ENCODE assay signal across 36 cellular contexts in genomic region chr2:166996465-166996864, GRCh38.
DNase-seq lines count a peak whose midpoint lies in the region; ATAC-seq, FAIRE-seq and TF ChIP-seq lines count a peak whose summit lies in the region.
"Had no signal": no experiment of that assay in that cellular context is flagged by ENCODE, and none has a peak within 500 bp of the region (broad histone marks: within the 10 kb centered on the region; RNA-seq: fewer than 3 reads in every experiment).

No MANE protein-coding gene starts in this region.

- H3K79me2 ChIP-seq in HepG2 (ENCODE audit: insufficient read depth, low read length) (no peaks in the 10 kb centered on the region), K562 (ENCODE audit: control insufficient read depth, insufficient read depth, low read length) (no peaks in the 10 kb centered on the region)

- H3K4me2 ChIP-seq in HepG2 (ENCODE audit: low read depth, low read length): no peak overlapping the region
- no peak overlapping the region for H3K4me2 ChIP-seq in A549
- no peak overlapping the region for H3K4me2 ChIP-seq in IMR-90 (ENCODE audit: low read depth, low read length)
- no peak overlapping the region for H3K4me2 ChIP-seq in K562 (ENCODE audit: insufficient read depth, low read length)
- H3K4me2 ChIP-seq: BLaER1; BLaER1 treated with 17β-estradiol and CSF1 and Interleukin-3, amounts not matched to agents 10 nM and 100 nM had no signal

- intact Hi-C loops in HepG2 (cut with micrococcal nuclease; ENCODE audit: unreplicated experiment) (no loop called here), right lobe of liver (cut with DNase I) (no loop called here), IMR-90 (cut with micrococcal nuclease) (no loop called here), K562 (cut with micrococcal nuclease) (no loop called here)

- H3K4me1 ChIP-seq in HepG2 (ENCODE audit: insufficient read depth, low read length) (no peaks in the 10 kb centered on the region), right lobe of liver (no peaks in the 10 kb centered on the region), A549 (no peaks in the 10 kb centered on the region), IMR-90 (ENCODE audit: control insufficient read depth, insufficient read depth, low read length) (no peaks in the 10 kb centered on the region), K562 (replicated peaks in 1 of 2; ENCODE audit: control insufficient read depth in 2 of 2, insufficient read depth in 2 of 2, low read length in 2 of 2) (no peaks in the 10 kb centered on the region)
- H3K4me1 ChIP-seq: BE2C; BLaER1; BLaER1 treated with 17β-estradiol and CSF1 and Interleukin-3, amounts not matched to agents 10 nM and 100 nM; Caco-2 had no signal

- H3K36me3 Mint-ChIP-seq in HFFc6 (ENCODE audit: low read depth): no peaks in the 10 kb centered on the region
- H3K36me3 Mint-ChIP-seq: CD14-positive monocyte; CD4-positive, alpha-beta memory T cell; CD4-positive, CD25-positive, alpha-beta regulatory T cell; CD8-positive, alpha-beta memory T cell; CD8-positive, alpha-beta T cell had no signal

- H2BK15ac ChIP-seq in IMR-90 (ENCODE audit: low read depth, low read length): no peak overlapping the region

- no peak overlapping the region for H2BK20ac ChIP-seq in IMR-90 (ENCODE audit: low read depth, low read length)

- no peak overlapping the region for H3K23ac ChIP-seq in IMR-90 (ENCODE audit: low read depth, low read length)

- no peak overlapping the region for H3K4ac ChIP-seq in IMR-90 (ENCODE audit: low read depth, low read length)

- POLR2A ChIA-PET in HepG2 (lab: Yijun Ruan, JAX): no interaction called here
- POLR2A ChIA-PET in A549 (lab: Yijun Ruan, JAX): no interaction called here
- POLR2A ChIA-PET in IMR-90 (lab: Charles Lee; ENCODE audit: unreplicated experiment): no interaction called here
- POLR2A ChIA-PET in K562 (lab: Yijun Ruan, JAX): no interaction called here

- no peak overlapping the region for H3K14ac ChIP-seq in IMR-90 (replicated peaks; ENCODE audit: low read depth, low read length)

- H2AFZ ChIP-seq in HepG2 (ENCODE audit: low read length) (no peak overlapping the region), IMR-90 (replicated peaks; ENCODE audit: low read length, poor library complexity) (no peak overlapping the region), K562 (ENCODE audit: low read depth, low read length) (no peak overlapping the region)

- H4K8ac ChIP-seq in IMR-90 (ENCODE audit: low read depth in 2 of 2, low read length in 2 of 2): no peak overlapping the region

- CTCF ChIA-PET in HepG2 (lab: Yijun Ruan, JAX; ENCODE audit: low intra/inter-chr PET ratio, low total read pairs) (no interaction called here), A549 (lab: Yijun Ruan, JAX) (no interaction called here), IMR-90 (lab: Yijun Ruan, JAX) (no interaction called here), K562 (lab: Yijun Ruan, JAX; ENCODE audit: low intra/inter-chr PET ratio) (no interaction called here)

- no peak overlapping the region for H3K56ac ChIP-seq in IMR-90 (ENCODE audit: extremely low read depth, insufficient read depth, low read length)

- TF ChIP-seq EP300 in HepG2 (IDR thresholded peaks at IDR 0.05; ENCODE audit: low read depth in 2 of 2, low read length in 2 of 2): no peak
- TF ChIP-seq EP300 in HepG2 (CRISPR knock-in tag; IDR thresholded peaks at IDR 0.05; ENCODE audit: borderline replicate concordance): no peak
- TF ChIP-seq EP300 in A549 (IDR thresholded peaks at IDR 0.05): no peak
- no peak for TF ChIP-seq EP300 in K562 (IDR thresholded peaks at IDR 0.05; ENCODE audit: low read length)

- no peak overlapping the region for H3K18ac ChIP-seq in IMR-90 (ENCODE audit: low read depth, low read length)

- no peak for TF ChIP-seq CTCF in HepG2 (CRISPR knock-in tag; IDR thresholded peaks at IDR 0.05)
- no peak for TF ChIP-seq CTCF in right lobe of liver (IDR thresholded peaks at IDR 0.05)
- TF ChIP-seq CTCF in A549 (IDR thresholded peaks at IDR 0.05): no peak
- no peak for TF ChIP-seq CTCF in IMR-90 (conservative IDR thresholded peaks at IDR 0.05; ENCODE audit: low read depth, low read length)
- no peak for TF ChIP-seq CTCF in K562 (IDR thresholded peaks at IDR 0.05 in 2 of 3, conservative IDR thresholded peaks at IDR 0.05 in 1 of 3; ENCODE audit: insufficient read depth in 2 of 3, low read depth in 1 of 3, low read length in 3 of 3)
- no peak for TF ChIP-seq CTCF in HFFc6 (IDR thresholded peaks at IDR 0.05)

- no peaks in the 10 kb centered on the region for H3K9me3 ChIP-seq in HepG2 (ENCODE audit: low read length)
- H3K9me3 ChIP-seq in right lobe of liver: no peaks in the 10 kb centered on the region
- H3K9me3 ChIP-seq in A549: no peaks in the 10 kb centered on the region
- H3K9me3 ChIP-seq in IMR-90 (ENCODE audit: control insufficient read depth, insufficient read depth, low read length): no peaks in the 10 kb centered on the region
- no peaks in the 10 kb centered on the region for H3K9me3 ChIP-seq in K562 (replicated peaks; ENCODE audit: control insufficient read depth, insufficient read depth, low read depth, low read length)
- H3K9me3 ChIP-seq: BE2C, BLaER1, Caco-2 had no signal

- ATAC-seq in HepG2: no peak
- ATAC-seq in right lobe of liver: no peak
- ATAC-seq in A549: no peak
- no peak for ATAC-seq in IMR-90 (ENCODE audit: low read depth)
- ATAC-seq in K562: no peak
- no peak for ATAC-seq in GM18502 (IDR thresholded peaks at IDR 0.05; ENCODE audit: poor library complexity, unreplicated experiment)
- ATAC-seq in activated CD4-positive, CD25-positive, alpha-beta regulatory T cell treated with anti-CD3 and anti-CD28 coated beads, Interleukin-2, amount 50 U/mL, for 24 hours: no peak
- ATAC-seq: CD8-positive, alpha-beta T cell had no signal

- 2% methylated on average over 5 of the region's 5 CpGs for WGBS in HepG2 (ENCODE audit: low lambda C conversion rate)
- WGBS in right lobe of liver (ENCODE audit: insufficient coverage, low coverage, low lambda C conversion rate, missing lambda C conversion rate): 48% methylated on average over 5 of the region's 5 CpGs
- 25% methylated on average over 5 of the region's 5 CpGs for WGBS in A549 (ENCODE audit: missing lambda C conversion rate)
- WGBS in IMR-90 (ENCODE audit: extremely low coverage in 2 of 2, insufficient read length in 1 of 2), 2 experiments: no CpG with 5 or more reads among the region's 5 CpGs
- WGBS in K562 (ENCODE audit: insufficient coverage, low coverage, missing lambda C conversion rate): 0% methylated on average over 5 of the region's 5 CpGs

- H3K79me1 ChIP-seq in IMR-90 (ENCODE audit: low read depth in 1 of 2, low read length in 2 of 2): no peaks in the 10 kb centered on the region

- BruUV-seq in HepG2 (replicated peaks; lab: Mats Ljungman, UMichigan): no TSS peak
- BruUV-seq in IMR-90 (replicated peaks; lab: Mats Ljungman, UMichigan): no TSS peak
- BruUV-seq in K562 (replicated peaks; lab: Mats Ljungman, UMichigan): no TSS peak

- TF ChIP-seq POLR2A in HepG2 (IDR thresholded peaks at IDR 0.05; ENCODE audit: insufficient read depth in 1 of 2, low read depth in 2 of 2, low read length in 2 of 2) (no peak), right lobe of liver (IDR thresholded peaks at IDR 0.05) (no peak), A549 (IDR thresholded peaks at IDR 0.05; ENCODE audit: low read length) (no peak), IMR-90 (IDR thresholded peaks at IDR 0.05; ENCODE audit: low read depth, low read length) (no peak), K562 (conservative IDR thresholded peaks at IDR 0.05) (no peak)

- H3K9me3 Mint-ChIP-seq in HFFc6: peaks cover 24% of the 10 kb centered on the region
- H3K9me3 Mint-ChIP-seq: CD8-positive, alpha-beta T cell had no signal

- no peak overlapping the region for H2BK120ac ChIP-seq in IMR-90 (ENCODE audit: low read depth, low read length)

- H3K36me3 ChIP-seq in HepG2 (replicated peaks in 1 of 2; ENCODE audit: control insufficient read depth in 1 of 2, insufficient read depth in 2 of 2, low read length in 2 of 2) (no peaks in the 10 kb centered on the region), right lobe of liver (no peaks in the 10 kb centered on the region), IMR-90 (ENCODE audit: control insufficient read depth, insufficient read depth, low read length) (no peaks in the 10 kb centered on the region), K562 (ENCODE audit: control insufficient read depth, insufficient read depth, low read length) (no peaks in the 10 kb centered on the region)
- H3K36me3 ChIP-seq: BE2C; BLaER1; BLaER1 treated with 17β-estradiol and CSF1 and Interleukin-3, amounts not matched to agents 10 nM and 100 nM had no signal

- no peak overlapping the region for H2BK5ac ChIP-seq in IMR-90 (ENCODE audit: low read depth, low read length, poor library complexity, severe bottlenecking)

- H4K5ac ChIP-seq in IMR-90 (ENCODE audit: low read depth, low read length): no peak overlapping the region

- no peak overlapping the region for H3K4me3 Mint-ChIP-seq in HFFc6
- H3K4me3 Mint-ChIP-seq: B cell; CD14-positive monocyte; CD4-positive, alpha-beta memory T cell; CD4-positive, alpha-beta T cell; CD4-positive, CD25-positive, alpha-beta regulatory T cell; CD8-positive, alpha-beta memory T cell; CD8-positive, alpha-beta T cell had no signal

- no peak overlapping the region for H3K27ac Mint-ChIP-seq in HFFc6
- H3K27ac Mint-ChIP-seq: B cell; CD14-positive monocyte; CD4-positive, alpha-beta memory T cell; CD4-positive, alpha-beta T cell; CD4-positive, CD25-positive, alpha-beta regulatory T cell; CD8-positive, alpha-beta memory T cell; CD8-positive, alpha-beta T cell had no signal

- H3K4me3 ChIP-seq in HepG2 (replicated peaks in 1 of 3; ENCODE audit: insufficient read depth in 1 of 3, low read depth in 2 of 3, low read length in 3 of 3): no peak overlapping the region
- no peak overlapping the region for H3K4me3 ChIP-seq in right lobe of liver
- no peak overlapping the region for H3K4me3 ChIP-seq in A549
- H3K4me3 ChIP-seq in IMR-90 (ENCODE audit: insufficient read depth, low read depth, low read length): no peak overlapping the region
- H3K4me3 ChIP-seq in K562: no peak overlapping the region
- H3K4me3 ChIP-seq: BLaER1; BLaER1 treated with 17β-estradiol and CSF1 and Interleukin-3, amounts not matched to agents 10 nM and 100 nM had no signal

- no peak for TF ChIP-seq RAD21 in HepG2 (CRISPR knock-in tag; IDR thresholded peaks at IDR 0.05)
- no peak for TF ChIP-seq RAD21 in A549 (conservative IDR thresholded peaks at IDR 0.05 in 1 of 2, IDR thresholded peaks at IDR 0.05 in 1 of 2)
- TF ChIP-seq RAD21 in IMR-90 (IDR thresholded peaks at IDR 0.05; ENCODE audit: low read length): no peak
- no peak for TF ChIP-seq RAD21 in K562 (CRISPR knock-in tag; conservative IDR thresholded peaks at IDR 0.05 in 1 of 2, IDR thresholded peaks at IDR 0.05 in 1 of 2)

- H3K27ac ChIP-seq in HepG2 (ENCODE audit: extremely low read length, insufficient read depth, low read length): no peak overlapping the region
- H3K27ac ChIP-seq in right lobe of liver: no peak overlapping the region
- no peak overlapping the region for H3K27ac ChIP-seq in A549
- H3K27ac ChIP-seq in IMR-90 (ENCODE audit: insufficient read depth, low read length): no peak overlapping the region
- H3K27ac ChIP-seq in K562 (ENCODE audit: extremely low read depth, low read depth, low read length): no peak overlapping the region
- H3K27ac ChIP-seq: 22Rv1; BLaER1; BLaER1 treated with 17β-estradiol and CSF1 and Interleukin-3, amounts not matched to agents 10 nM and 100 nM; C4-2B had no signal

- H3K9me1 ChIP-seq in IMR-90 (ENCODE audit: insufficient read depth, low read length) (no peaks in the 10 kb centered on the region), K562 (ENCODE audit: control insufficient read depth, insufficient read depth, low read length) (no peaks in the 10 kb centered on the region)

- H3K4me1 Mint-ChIP-seq in HFFc6 (ENCODE audit: low read depth): no peaks in the 10 kb centered on the region
- H3K4me1 Mint-ChIP-seq: B cell; CD14-positive monocyte; CD4-positive, alpha-beta memory T cell; CD4-positive, CD25-positive, alpha-beta regulatory T cell; CD8-positive, alpha-beta memory T cell had no signal

- in situ Hi-C loops in HepG2 (cut with HindIII; ENCODE audit: extremely low pct_ligation_motif_present, low pct_unique_long_range_greater_than_20kb): no loop called here
- in situ Hi-C loops in IMR-90 (cut with MboI; ENCODE audit: low sequenced_read_pairs): no loop called here
- in situ Hi-C loops in K562 (cut with MboI): no loop called here

- H4K20me1 ChIP-seq in HepG2 (ENCODE audit: insufficient read depth, low read length): no peaks in the 10 kb centered on the region
- no peaks in the 10 kb centered on the region for H4K20me1 ChIP-seq in IMR-90 (ENCODE audit: insufficient read depth, low read length)
- H4K20me1 ChIP-seq in K562 (replicated peaks; ENCODE audit: control insufficient read depth, insufficient read depth, low read length): no peaks in the 10 kb centered on the region
- H4K20me1 ChIP-seq: BLaER1; BLaER1 treated with 17β-estradiol and CSF1 and Interleukin-3, amounts not matched to agents 10 nM and 100 nM had no signal

- dilution Hi-C loops in IMR-90 (cut with HindIII; ENCODE audit: low sequenced_read_pairs, unreplicated experiment): no loop called here

- H3K27me3 ChIP-seq in HepG2 (ENCODE audit: control insufficient read depth in 1 of 2, insufficient read depth in 2 of 2, low read length in 2 of 2): no peaks in the 10 kb centered on the region
- no peaks in the 10 kb centered on the region for H3K27me3 ChIP-seq in right lobe of liver
- no peaks in the 10 kb centered on the region for H3K27me3 ChIP-seq in IMR-90 (ENCODE audit: control insufficient read depth, insufficient read depth, low read length)
- no peaks in the 10 kb centered on the region for H3K27me3 ChIP-seq in K562 (ENCODE audit: control insufficient read depth in 2 of 2, insufficient read depth in 2 of 2, low read length in 2 of 2)
- H3K27me3 ChIP-seq: BE2C; BLaER1; BLaER1 treated with 17β-estradiol and CSF1 and Interleukin-3, amounts not matched to agents 10 nM and 100 nM had no signal

- no peak overlapping the region for H4K91ac ChIP-seq in IMR-90 (ENCODE audit: insufficient read depth, low read depth, low read length)

- no peaks in the 10 kb centered on the region for H3K27me3 Mint-ChIP-seq in HFFc6 (ENCODE audit: insufficient read depth)
- H3K27me3 Mint-ChIP-seq: B cell; CD4-positive, alpha-beta memory T cell; CD4-positive, alpha-beta T cell; CD4-positive, CD25-positive, alpha-beta regulatory T cell; CD8-positive, alpha-beta memory T cell had no signal

- FAIRE-seq in HepG2 (lab: Jason Lieb, UNC) (no peak), A549 (lab: Jason Lieb, UNC) (no peak), K562 (lab: Jason Lieb, UNC) (no peak)
- FAIRE-seq: A204.1, D721Med had no signal

- no peak overlapping the region for H2AK9ac ChIP-seq in IMR-90 (replicated peaks; ENCODE audit: low read depth, low read length, poor library complexity)

- no peak overlapping the region for H2AK5ac ChIP-seq in IMR-90 (ENCODE audit: low read depth, low read length)

- H3K9ac ChIP-seq in HepG2 (ENCODE audit: insufficient read depth, low read depth, low read length): no peak overlapping the region
- H3K9ac ChIP-seq in IMR-90 (ENCODE audit: low read depth, low read length): no peak overlapping the region
- no peak overlapping the region for H3K9ac ChIP-seq in K562 (ENCODE audit: insufficient read depth in 1 of 2, low read depth in 2 of 2, low read length in 2 of 2)
- H3K9ac ChIP-seq: BLaER1; BLaER1 treated with 17β-estradiol and CSF1 and Interleukin-3, amounts not matched to agents 10 nM and 100 nM had no signal

- DNase-seq in HepG2 (ENCODE audit: low spot score): no peak
- DNase-seq in right lobe of liver: no peak
- DNase-seq in A549 (ENCODE audit: low read depth in 1 of 2, low spot score in 1 of 2): no peak
- no peak for DNase-seq in IMR-90
- DNase-seq in K562 (ENCODE audit: extremely low read depth in 1 of 4, low spot score in 3 of 4): no peak
- no peak for DNase-seq in HFFc6
- DNase-seq: 8988T; ACHN; AML-193; BE2C; C1 segment of cervical spinal cord; Caco-2; Calu3; CD4-positive, alpha-beta memory T cell; CD4-positive, alpha-beta T cell; CD4-positive, CD25-positive, alpha-beta regulatory T cell; CD8-positive, alpha-beta memory T cell; CD8-positive, alpha-beta T cell; COR-L47; DMS 273 treated with DMSO at 0.1 percent for 48 hours; DMS153; DMS53; DMS79; DMS79 treated with DMSO at 0.1 percent for 48 hours; DND-41; EL had no signal

Comparison
In these comparisons a context has a peak if more than half of its experiments do, and no peak if none do; other contexts are left out.
1. Of the 241 proteins assayed by ChIP-seq in both HepG2 and K562: peak only in HepG2: MAFK; only in K562: MAFG; in both: MAFF; in neither: 238.